14 cellular contexts compared by ENCODE assay signal in genomic region chr11:68575025-68575665, GRCh38.
"Had no signal": no experiment of that assay in that cellular context is flagged by ENCODE, and none has a peak within 500 bp of the region (broad histone marks: within the 10 kb centered on the region; RNA-seq: fewer than 3 reads in every experiment).

No MANE protein-coding gene starts in this region.

- H3K4me1 ChIP-seq: vagina had no signal

- H3K4me3 ChIP-seq: tibial artery, vagina had no signal

- ATAC-seq: natural killer cell treated with Interleukin-12 subunit alpha and Interleukin-12 subunit beta and Interleukin-15 and Interleukin-18, amount 100 ng/mL, for 72 hours; stimulated activated memory B cell treated with anti-CD40 and anti-IgM and Interleukin-4, amounts not matched to agents 10 μg/mL and 1 μg/mL and 100 μg/mL, for 72 hours had no signal

- H3K27ac ChIP-seq: epithelial cell of prostate, tibial artery, vagina had no signal

- H3K27me3 ChIP-seq: tibial artery, vagina had no signal

- H3K9me3 ChIP-seq: tibial artery, vagina had no signal

- DNase-seq: activated CD4-positive, alpha-beta T cell treated with anti-CD3 and anti-CD28 coated beads for 48 hours; activated CD8-positive, alpha-beta memory T cell treated with anti-CD3 and anti-CD28 coated beads for 24 hours; activated effector memory CD4-positive, alpha-beta T cell treated with Interleukin-2 at 50 U/mL for 16 hours; activated naive CD4-positive, alpha-beta T cell treated with anti-CD3 and anti-CD28 coated beads, Interleukin-2, amount 50 U/mL, for 16 hours; foreskin melanocyte; head of caudate nucleus; immature natural killer cell; retina; stimulated activated CD4-positive, alpha-beta T cell treated with anti-CD3 and anti-CD28 coated beads, Interleukin-2, amount 100 ng/mL, for 48 hours; tibial artery had no signal
